Comparison of ENCODE assay signal across 2 cellular contexts in genomic region chr7:107080099-107080505, GRCh38.
TF ChIP-seq lines count a peak whose summit lies in the region.

No MANE protein-coding gene starts in this region.

TF ChIP-seq in HEK293, 187 proteins besides CTCF, POLR2A, EP300 and RAD21 (continued from another document):
- 0 out of 2 replicates have a peak, but pooled peaks have one; percentile 16 for TF ChIP-seq PRDM10 (tag by site-specific recombination; IDR thresholded peaks at IDR 0.05)

TF ChIP-seq in K562, 482 proteins besides CTCF, POLR2A, EP300 and RAD21 (continued from another document and continues in another):
- TF ChIP-seq SNRNP70 (optimal IDR thresholded peaks at IDR 0.05; ENCODE audit: low read depth, low read length) (no peak), PRPF4 (IDR thresholded peaks at IDR 0.05; ENCODE audit: insufficient read depth, low read depth, low read length, poor library complexity, severe bottlenecking) (no peak), GATAD2A (IDR thresholded peaks at IDR 0.05) (no peak), SMAD4 (CRISPR knock-in tag; conservative IDR thresholded peaks at IDR 0.05) (peak; percentile 12), RBBP5 (IDR thresholded peaks at IDR 0.05; ENCODE audit: borderline replicate concordance, insufficient read depth, low read length, poor library complexity, severe bottlenecking) (no peak), KDM4B (IDR thresholded peaks at IDR 0.05; ENCODE audit: borderline replicate concordance in 2 of 2, low read depth in 1 of 2) (no peak), ETV5 (CRISPR knock-in tag; IDR thresholded peaks at IDR 0.05; ENCODE audit: low read depth) (no peak), MXI1 (IDR thresholded peaks at IDR 0.05; ENCODE audit: low read depth, low read length) (no peak), ARID1B (IDR thresholded peaks at IDR 0.05) (no peak), JUND (IDR thresholded peaks at IDR 0.05; ENCODE audit: borderline replicate concordance, low read depth, low read length) (no peak), JUND (tag; IDR thresholded peaks at IDR 0.05; ENCODE audit: borderline replicate concordance, low read depth, low read length) (no peak), SMARCC2 (IDR thresholded peaks at IDR 0.05; ENCODE audit: low read depth) (no peak), TEAD4 (IDR thresholded peaks at IDR 0.05; ENCODE audit: low read length) (no peak), TEAD4 (CRISPR knock-in tag; IDR thresholded peaks at IDR 0.05; ENCODE audit: borderline replicate concordance) (no peak), SIN3A (IDR thresholded peaks at IDR 0.05; ENCODE audit: borderline replicate concordance in 2 of 2, control insufficient read depth in 1 of 2, low read depth in 2 of 2, low read length in 2 of 2) (no peak), RBM15 (IDR thresholded peaks at IDR 0.05; ENCODE audit: insufficient read depth, low read length) (no peak), ARID2 (IDR thresholded peaks at IDR 0.05) (no peak), DMBX1 (CRISPR knock-in tag; IDR thresholded peaks at IDR 0.05; ENCODE audit: borderline replicate concordance) (peak; percentile 68), SMC3 (conservative IDR thresholded peaks at IDR 0.05; ENCODE audit: insufficient read depth, low read depth, low read length) (no peak), CEBPZ (IDR thresholded peaks at IDR 0.05; ENCODE audit: borderline replicate concordance, low read depth, low read length) (no peak), MLLT1 (IDR thresholded peaks at IDR 0.05) (0 out of 4 replicates have a peak, but pooled peaks of 1 of the 2 experiments have one; percentile 9), ZNF263 (CRISPR knock-in tag; IDR thresholded peaks at IDR 0.05; ENCODE audit: borderline replicate concordance) (peak; percentile 88), PHB (CRISPR knock-in tag; IDR thresholded peaks at IDR 0.05) (no peak), TRIM24 (IDR thresholded peaks at IDR 0.05) (no peak), NFIC (IDR thresholded peaks at IDR 0.05) (no peak), TGIF2 (CRISPR knock-in tag; IDR thresholded peaks at IDR 0.05) (no peak), ZNF740 (CRISPR knock-in tag; IDR thresholded peaks at IDR 0.05) (no peak), ZNF740 (tag; IDR thresholded peaks at IDR 0.05) (0 out of 4 replicates have a peak, but pooled peaks of 1 of the 2 experiments have one; percentile 64), HMG20B (CRISPR knock-in tag; IDR thresholded peaks at IDR 0.05) (no peak), SMARCA5 (IDR thresholded peaks at IDR 0.05) (0 out of 2 replicates have a peak, but pooled peaks have one; percentile 16), MBD2 (IDR thresholded peaks at IDR 0.05; ENCODE audit: borderline replicate concordance, low read depth) (no peak), EHMT2 (IDR thresholded peaks at IDR 0.05) (0 out of 2 replicates have a peak, but pooled peaks have one; percentile 21), SRF (CRISPR knock-in tag; IDR thresholded peaks at IDR 0.05) (no peak), ZNF766 (CRISPR knock-in tag; conservative IDR thresholded peaks at IDR 0.05) (peak; percentile 71; the same call in 1 of the 2 replicates), REST (CRISPR knock-in tag; IDR thresholded peaks at IDR 0.05; ENCODE audit: low read depth) (no peak), ZNF280B (CRISPR knock-in tag; IDR thresholded peaks at IDR 0.05) (no peak), PKNOX1 (IDR thresholded peaks at IDR 0.05) (no peak), NFXL1 (CRISPR knock-in tag; IDR thresholded peaks at IDR 0.05) (0 out of 2 replicates have a peak, but pooled peaks have one; percentile 10), CTCFL (IDR thresholded peaks at IDR 0.05; ENCODE audit: borderline replicate concordance, insufficient read depth, low read depth, low read length, poor library complexity, severe bottlenecking) (no peak), RBM34 (IDR thresholded peaks at IDR 0.05; ENCODE audit: borderline replicate concordance, insufficient read depth, low read length) (no peak), ELF1 (tag; IDR thresholded peaks at IDR 0.05) (no peak), ELK3 (CRISPR knock-in tag; IDR thresholded peaks at IDR 0.05) (0 out of 2 replicates have a peak, but pooled peaks have one; percentile 60), IRF9 (tag; IDR thresholded peaks at IDR 0.05) (no peak), ZC3H11A (IDR thresholded peaks at IDR 0.05; ENCODE audit: low read depth, low read length) (no peak), SMARCA4 (IDR thresholded peaks at IDR 0.05) (no peak; the same call in 1 of the 2 replicates), KHSRP (IDR thresholded peaks at IDR 0.05) (no peak), ZNF707 (CRISPR knock-in tag; conservative IDR thresholded peaks at IDR 0.05) (0 out of 2 replicates have a peak, but pooled peaks have one; percentile 19), GATAD2B (IDR thresholded peaks at IDR 0.05; ENCODE audit: borderline replicate concordance) (no peak), BDP1 (IDR thresholded peaks at IDR 0.05; ENCODE audit: insufficient read depth, insufficient read length) (no peak)
